In the genomic region with DNA sequence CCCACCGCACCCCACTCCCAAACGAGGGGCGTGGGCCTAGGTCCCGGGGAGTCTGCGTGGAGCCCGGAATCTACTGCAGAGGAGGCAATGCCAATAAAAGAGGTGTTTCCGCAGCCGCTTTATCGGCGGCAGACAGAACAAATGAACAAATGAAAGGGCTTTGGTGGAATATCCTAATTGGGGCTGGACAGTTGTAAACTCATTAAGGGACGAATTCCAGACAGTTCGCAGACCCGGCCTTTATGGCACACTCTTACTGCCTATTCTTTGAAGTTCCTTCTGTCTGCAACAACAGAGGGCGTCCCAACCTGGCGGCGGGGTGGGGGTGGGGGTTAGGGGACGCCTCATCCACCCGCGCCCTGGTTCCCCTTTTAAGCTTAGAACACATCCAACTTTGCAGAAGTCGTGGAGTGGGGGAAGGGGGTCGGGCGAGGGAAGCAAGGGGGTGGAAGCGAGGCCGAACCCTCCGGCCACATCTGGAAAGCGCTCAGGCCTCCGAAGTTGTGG, we compare ENCODE assay signal across 8 cellular contexts. TPM values are rescaled to one million over a fixed set of nuclear protein-coding genes. Genes with fewer than 3 reads are reported as not detected.
DNase-seq lines count a peak whose midpoint lies in the region; TF ChIP-seq lines count a peak whose summit lies in the region.

No MANE protein-coding gene starts in this region.

- TF ChIP-seq CTCF in C4-2B (conservative IDR thresholded peaks at IDR 0.05) = no peak; the same call in 1 of the 2 replicates
- no peak for TF ChIP-seq CTCF in MCF 10A (IDR thresholded peaks at IDR 0.05; ENCODE audit: unreplicated experiment)
- TF ChIP-seq CTCF in GM10248 (IDR thresholded peaks at IDR 0.05; ENCODE audit: control extremely low read depth, extremely low read depth, low read depth, missing control alignments) = no peak

- intact Hi-C loops in MCF 10A (cut with micrococcal nuclease) = loop anchor here (1.0 kb wide), 4 partner anchors 11 to 792 kb away; no protein-coding TSS in a partner anchor

- peak overlapping the region; percentile 100 for H3K4me2 ChIP-seq in Karpas-422 (ENCODE audit: low read depth, low read length, poor library complexity, severe bottlenecking)

- peak overlapping the region; percentile 100 for H2AFZ ChIP-seq in Karpas-422 (ENCODE audit: low read length)

- no peaks in the 10 kb centered on the region for H3K9me3 Mint-ChIP-seq in MCF 10A (ENCODE audit: unreplicated experiment)

- H3K4me1 Mint-ChIP-seq in MCF 10A (ENCODE audit: insufficient read depth, unreplicated experiment) = peaks cover 6% of the 10 kb centered on the region

- H3K27me3 ChIP-seq in Karpas-422 (ENCODE audit: low read length) (no peaks in the 10 kb centered on the region), mucosa of rectum (ENCODE audit: control insufficient read depth in 2 of 2, insufficient read depth in 2 of 2, low read length in 2 of 2) (peaks cover 0 to 3% of the 10 kb centered on the region in 2 donors)

- no TSS peak for BruUV-seq in MCF 10A (replicated peaks; lab: Mats Ljungman, UMichigan)

- H3K9ac ChIP-seq in Karpas-422 (ENCODE audit: low read length) (peak overlapping the region; percentile 74), mucosa of rectum (ENCODE audit: low read depth in 1 of 2, low read length in 2 of 2) (peak overlapping the region; percentile 14 to 81)

- POLR2A ChIA-PET in MCF 10A (lab: Yijun Ruan, JAX) = interaction anchor here (0.6 to 5.1 kb wide), 18 partner anchors 10 to 1210 kb away, joined by 3 to 65 read pairs (median 6); a partner anchor contains a TSS
- POLR2A ChIA-PET in GM10248 (lab: Yijun Ruan, JAX) = no interaction called here

- DNase-seq in Karpas-422 (peak; percentile 83), MCF 10A (ENCODE audit: unreplicated experiment) (no peak), NCI-H187 (lab: John Stamatoyannopoulos, UW) (no peak), hepatic stellate cell (ENCODE audit: low spot score) (no peak), GM10248 (ENCODE audit: extremely low spot score) (no peak)
- DNase-seq in stimulated activated naive CD4-positive, alpha-beta T cell (lab: John Stamatoyannopoulos, UW) = no peak

- CTCF ChIA-PET in MCF 10A (lab: Yijun Ruan, JAX) (interaction anchor here (0.5 to 3.5 kb wide), 30 partner anchors 11 to 1356 kb away, joined by 3 to 57 read pairs (median 4); a partner anchor contains a TSS), GM10248 (lab: Yijun Ruan, JAX) (interaction anchor here (0.6 to 3.8 kb wide), 47 partner anchors 10 to 1309 kb away, joined by 3 to 59 read pairs (median 4); a partner anchor contains a TSS)

- H3K79me2 ChIP-seq in Karpas-422 (ENCODE audit: low read length) = no peaks in the 10 kb centered on the region

- H3K27ac ChIP-seq in C4-2B (peak overlapping the region; percentile 71), Karpas-422 (ENCODE audit: low read length) (no peak overlapping the region), mucosa of rectum (ENCODE audit: low read depth in 2 of 2, low read length in 2 of 2) (peak overlapping the region; percentile 92 to 99)

- H3K27ac Mint-ChIP-seq in MCF 10A (ENCODE audit: low read depth, unreplicated experiment) = no peak overlapping the region

- H3K4me3 ChIP-seq in Karpas-422 (ENCODE audit: low read length) = peak overlapping the region; percentile 85
- H3K4me3 ChIP-seq in mucosa of rectum (ENCODE audit: low read length in 2 of 2) = peak overlapping the region; percentile 67 to 82

- H3K9me2 ChIP-seq in Karpas-422 (replicated peaks; ENCODE audit: insufficient read depth, low read length) = no peaks in the 10 kb centered on the region

- peaks cover 15% of the 10 kb centered on the region for H3K36me3 Mint-ChIP-seq in MCF 10A (ENCODE audit: insufficient read depth, unreplicated experiment)

- peak overlapping the region; percentile 84 for H3K4me3 Mint-ChIP-seq in MCF 10A (ENCODE audit: unreplicated experiment)

- H4K20me1 ChIP-seq in Karpas-422 (ENCODE audit: insufficient read depth, low read depth, low read length) = no peaks in the 10 kb centered on the region

- H3K9me3 ChIP-seq in Karpas-422 (ENCODE audit: low read length) = no peaks in the 10 kb centered on the region
- no peaks in the 10 kb centered on the region for H3K9me3 ChIP-seq in mucosa of rectum (ENCODE audit: control insufficient read depth in 2 of 2, low read length in 2 of 2)

- peaks cover 27% of the 10 kb centered on the region for H3K4me1 ChIP-seq in Karpas-422 (ENCODE audit: low read length)
- H3K4me1 ChIP-seq in mucosa of rectum (ENCODE audit: control insufficient read depth in 2 of 2, insufficient read depth in 2 of 2, low read length in 2 of 2) = peaks cover 23 to 28% of the 10 kb centered on the region in 2 donors

- H3K27me3 Mint-ChIP-seq in MCF 10A (ENCODE audit: insufficient read depth, unreplicated experiment) = no peaks in the 10 kb centered on the region

- H3K36me3 ChIP-seq in Karpas-422 (ENCODE audit: insufficient read depth, low read length) (no peaks in the 10 kb centered on the region), mucosa of rectum (ENCODE audit: control insufficient read depth in 2 of 2, insufficient read depth in 2 of 2, low read length in 2 of 2) (no peaks in the 10 kb centered on the region)

RNA-seq across cellular contexts. Expression of a gene that starts 4.1 kb away (rescaled TPM):
- not detected in 2 replicates for total RNA-seq in Karpas-422 (2014; rRNA removed; shearing (Covaris generic); ENCODE audit: low replicate concordance)
- total RNA-seq in MCF 10A (2022) = 6.9 and 7.6 TPM in 2 replicates

RNA-seq across cellular contexts. Expression of a gene that starts 4.8 kb away (rescaled TPM):
- 7.5 and 10.2 TPM in 2 replicates for total RNA-seq in Karpas-422 (2014; rRNA removed; shearing (Covaris generic); ENCODE audit: low replicate concordance)
- 0.29 and 0.44 TPM in 2 replicates for total RNA-seq in MCF 10A (2022)

RNA-seq across cellular contexts. Expression of a gene that starts 8.9 kb away (rescaled TPM):
- 1.3 TPM in 2 replicates for total RNA-seq in Karpas-422 (2014; rRNA removed; shearing (Covaris generic); ENCODE audit: low replicate concordance)
- 8.2 and 14.0 TPM in 2 replicates for total RNA-seq in MCF 10A (2022)

RNA-seq across cellular contexts. Expression of a gene that starts 12.9 kb away (rescaled TPM):
- not detected in 2 replicates for total RNA-seq in Karpas-422 (2014; rRNA removed; shearing (Covaris generic); ENCODE audit: low replicate concordance)
- total RNA-seq in MCF 10A (2022) = 3.9 and 5.6 TPM in 2 replicates

RNA-seq across cellular contexts. Expression of a gene that starts 13.7 kb away (rescaled TPM):
- 3.4 and 8.4 TPM in 2 replicates for total RNA-seq in Karpas-422 (2014; rRNA removed; shearing (Covaris generic); ENCODE audit: low replicate concordance)
- total RNA-seq in MCF 10A (2022) = 0.96 and 2.0 TPM in 2 replicates
